16 cellular contexts compared by ENCODE assay signal in genomic region chr16:87472142-87472778, GRCh38.
"Had no signal": no experiment of that assay in that cellular context is flagged by ENCODE, and none has a peak within 500 bp of the region (broad histone marks: within the 10 kb centered on the region; RNA-seq: fewer than 3 reads in every experiment).

No MANE protein-coding gene starts in this region.

- H3K27ac ChIP-seq: prostate gland, WERI-Rb-1 had no signal

- H3K4me1 ChIP-seq: prostate gland had no signal

- ATAC-seq: activated CD8-positive, alpha-beta memory T cell treated with anti-CD3 and anti-CD28 coated beads, Interleukin-2, amount 10 ng/mL, durations not matched to agents 7 days and 5 days; activated CD8-positive, alpha-beta T cell treated with anti-CD3 and anti-CD28 coated beads for 36 hours; stimulated activated naive CD8-positive, alpha-beta T cell treated with anti-CD3 and anti-CD28 coated beads, Interleukin-15, Interleukin-2, amounts not matched to agents 100 U/mL and 50 U/mL, for 24 hours; T-cell had no signal

- H3K9me3 ChIP-seq: prostate gland had no signal

- DNase-seq: activated CD4-positive, alpha-beta T cell treated with anti-CD3 and anti-CD28 coated beads, Interleukin-2, amount 10 ng/mL, durations not matched to agents 7 days and 5 days; activated CD4-positive, CD25-positive, alpha-beta regulatory T cell treated with anti-CD3 and anti-CD28 coated beads, Interleukin-2, amount 50 U/mL, for 72 hours; activated CD8-positive, alpha-beta memory T cell treated with anti-CD3 and anti-CD28 coated beads, Interleukin-2, amount 10 ng/mL, durations not matched to agents 7 days and 5 days; activated CD8-positive, alpha-beta T cell treated with anti-CD3 and anti-CD28 coated beads for 36 hours; activated effector memory CD4-positive, alpha-beta T cell treated with anti-CD3 and anti-CD28 coated beads, Interleukin-2, amount 50 U/mL, for 16 hours; activated naive CD4-positive, alpha-beta T cell treated with anti-CD3 and anti-CD28 coated beads, Interleukin-2, amount 10 ng/mL, durations not matched to agents 7 days and 5 days; activated T-cell treated with anti-CD3 and anti-CD28 coated beads for 4 hours; amygdala; effector CD4-positive, alpha-beta T cell; hippocampal formation; stimulated activated CD4-positive, alpha-beta T cell treated with anti-CD3 and anti-CD28 coated beads, Interleukin-12 subunit alpha, Interleukin-12 subunit beta, amount 100 ng/mL, for 4 hours; stimulated activated CD4-positive, alpha-beta T cell treated with anti-CD3 and anti-CD28 coated beads, Interleukin-4, amount 100 ng/mL, for 4 hours; stimulated activated naive CD8-positive, alpha-beta T cell treated with anti-CD3 and anti-CD28 coated beads, Interleukin-15, Interleukin-2, amounts not matched to agents 100 U/mL and 50 U/mL, for 24 hours; T-cell; WERI-Rb-1 had no signal

- H3K36me3 ChIP-seq: prostate gland, WERI-Rb-1 had no signal

- H3K4me3 ChIP-seq: prostate gland had no signal
